Comparison of ENCODE assay signal across 1 cellular context in the genomic region with DNA sequence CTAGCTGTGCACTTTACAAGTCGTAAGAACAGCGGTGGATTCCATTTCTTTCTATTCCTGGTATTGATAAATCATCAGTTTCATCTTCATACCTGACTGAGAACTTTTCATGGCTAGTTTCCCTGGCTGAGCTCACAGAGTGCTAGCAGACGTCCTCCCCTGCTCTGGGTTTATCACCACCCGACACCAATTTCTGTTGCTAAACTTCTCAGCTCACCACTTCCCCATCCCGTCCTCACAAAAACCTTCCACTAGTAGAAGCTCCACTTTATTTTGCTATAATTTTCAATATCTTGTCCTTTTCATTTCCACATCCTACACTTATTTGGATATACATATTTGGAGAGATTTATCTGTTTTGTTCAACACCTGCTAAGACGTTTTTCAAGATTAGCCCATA.
TF ChIP-seq lines count a peak whose summit lies in the region.

No MANE protein-coding gene starts in this region.

TF ChIP-seq in GM23338, 12 proteins besides CTCF, POLR2A, EP300 and RAD21 (continued from another document):
- TF ChIP-seq REST (IDR thresholded peaks at IDR 0.05; ENCODE audit: unreplicated experiment) (no peak), ZNF114 (CRISPR knock-in tag; IDR thresholded peaks at IDR 0.05) (no peak), ZNF331 (CRISPR knock-in tag; IDR thresholded peaks at IDR 0.05; ENCODE audit: low read depth) (no peak), JUNB (IDR thresholded peaks at IDR 0.05; ENCODE audit: unreplicated experiment) (no peak), CREB1 (CRISPR knock-in tag; IDR thresholded peaks at IDR 0.05; ENCODE audit: low read depth) (no peak), NANOG (IDR thresholded peaks at IDR 0.05; ENCODE audit: borderline replicate concordance) (no peak), EZH2 (IDR thresholded peaks at IDR 0.05; ENCODE audit: low read depth, unreplicated experiment) (no peak)
